14 cellular contexts compared by ENCODE assay signal in the genomic region with DNA sequence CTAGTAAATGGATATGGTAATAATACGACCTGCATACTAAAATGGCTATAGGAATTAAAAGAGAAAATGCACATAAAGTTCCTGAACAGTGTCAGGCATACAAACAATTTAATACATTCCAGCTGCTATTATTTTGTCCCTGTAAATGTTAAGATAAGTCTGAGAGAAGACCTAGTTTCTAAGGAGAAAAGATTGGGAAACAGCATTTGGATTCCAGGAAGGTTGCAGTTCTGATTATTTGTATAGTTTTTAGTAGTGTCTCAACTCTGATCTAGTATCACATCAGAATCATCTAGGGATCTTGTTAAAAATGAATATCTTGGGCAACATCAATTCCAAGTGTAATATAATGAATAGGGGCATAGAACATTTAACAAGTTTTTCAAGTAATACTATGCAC.
"Had no signal": no experiment of that assay in that cellular context is flagged by ENCODE, and none has a peak within 500 bp of the region (broad histone marks: within the 10 kb centered on the region; RNA-seq: fewer than 3 reads in every experiment).

No MANE protein-coding gene starts in this region.

- H3K9me3 ChIP-seq: colonic mucosa, esophagus muscularis mucosa, gastroesophageal sphincter, left lung, lower lobe of right lung, mucosa of descending colon had no signal

- DNase-seq: cerebellar nuclear complex; colonic mucosa; cortex of kidney; effector CD8-positive, alpha-beta T cell; foreskin keratinocyte; heart left ventricle; hippocampal formation; left cardiac atrium; left lung; lower lobe of right lung; mesenchymal stem cell; mucosa of descending colon had no signal

- H3K4me1 ChIP-seq: colonic mucosa, foreskin keratinocyte, heart left ventricle, left lung, lower lobe of right lung had no signal

- H3K36me3 ChIP-seq: colonic mucosa, esophagus muscularis mucosa, gastroesophageal sphincter, heart left ventricle, left lung, lower lobe of right lung had no signal

- H3K27ac ChIP-seq: colonic mucosa, esophagus muscularis mucosa, foreskin keratinocyte, gastroesophageal sphincter, heart left ventricle, left lung, lower lobe of right lung had no signal

- H3K27me3 ChIP-seq: colonic mucosa, esophagus muscularis mucosa, foreskin keratinocyte, gastroesophageal sphincter, heart left ventricle had no signal

- H3K4me3 ChIP-seq: colonic mucosa, esophagus muscularis mucosa, gastroesophageal sphincter, heart left ventricle, left lung, lower lobe of right lung, mucosa of descending colon had no signal

- ATAC-seq: foreskin keratinocyte, gastroesophageal sphincter, heart left ventricle, left cardiac atrium, left lung, lower lobe of right lung, mucosa of descending colon had no signal
